ENCODE assay signal across 9 cellular contexts in the genomic region with DNA sequence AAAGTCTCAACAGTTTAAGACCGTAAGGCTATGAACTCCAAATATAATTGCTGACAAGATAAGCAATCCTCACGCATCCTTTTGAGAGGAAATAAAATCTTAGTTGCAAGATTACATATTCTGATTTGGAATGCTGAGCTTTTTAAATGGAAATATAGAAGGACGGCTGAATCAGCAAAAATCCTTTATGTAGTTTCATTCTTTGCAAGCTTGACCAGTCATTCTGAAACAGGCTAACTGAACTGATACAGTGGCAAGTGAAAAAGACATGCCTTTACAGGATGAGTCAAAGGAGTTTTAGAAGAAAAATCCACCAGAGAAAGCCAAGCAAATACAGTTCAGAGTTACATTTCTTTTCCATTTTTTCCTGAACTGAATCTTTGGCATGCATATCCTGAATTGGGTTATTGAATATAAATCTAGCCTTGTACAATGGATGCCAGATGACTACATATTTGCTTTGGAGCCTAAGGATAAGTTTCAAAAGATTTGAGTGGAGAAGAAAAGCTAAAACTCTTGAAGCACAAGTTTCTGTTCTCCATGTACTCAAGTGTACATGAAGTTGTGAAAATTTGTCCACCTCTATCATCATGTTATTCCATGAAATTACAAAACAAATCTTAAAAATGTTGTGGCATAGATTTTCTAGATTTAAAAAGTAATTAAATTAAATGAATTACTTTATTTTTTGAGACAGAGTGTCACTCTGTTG. TPM values are rescaled to one million over a fixed set of nuclear protein-coding genes. Genes with fewer than 3 reads are reported as not detected.
DNase-seq lines count a peak whose midpoint lies in the region; ATAC-seq and TF ChIP-seq lines count a peak whose summit lies in the region.
"Had no signal": no experiment of that assay in that cellular context is flagged by ENCODE, and none has a peak within 500 bp of the region (broad histone marks: within the 10 kb centered on the region; RNA-seq: fewer than 3 reads in every experiment).

No MANE protein-coding gene starts in this region.

- H3K27me3 ChIP-seq in right atrium auricular region (no peaks in the 10 kb centered on the region), kidney epithelial cell (ENCODE audit: control insufficient read depth, insufficient read depth, low read length) (no peaks in the 10 kb centered on the region), vagina (no peaks in the 10 kb centered on the region)

- POLR2A ChIA-PET in activated CD4-positive, alpha-beta memory T cell treated with anti-CD3 and anti-CD28 coated beads for 36 hours (lab: Charles Lee): interaction anchor here (0.9 to 1.9 kb wide), 5 partner anchors 26 to 340 kb away, joined by 3 to 7 read pairs (median 6); partner anchors contain the start of gene TRDMT1

- CTCF ChIA-PET in activated CD4-positive, alpha-beta memory T cell treated with anti-CD3 and anti-CD28 coated beads for 36 hours (lab: Charles Lee): interaction anchor here (1.0 to 1.1 kb wide), 3 partner anchors 53 to 404 kb away, joined by 3 to 4 read pairs (median 3); no protein-coding TSS in a partner anchor

- peaks cover 0 to 51% of the 10 kb centered on the region in 2 donors for H3K4me1 ChIP-seq in right atrium auricular region
- peaks cover 60% of the 10 kb centered on the region for H3K4me1 ChIP-seq in vagina
- peaks cover 39% of the 10 kb centered on the region for H3K4me1 ChIP-seq in mucosa of descending colon (ENCODE audit: low read depth)

- H3K27ac ChIP-seq in right atrium auricular region (peak overlapping the region; percentile 41 to 98), vagina (peak overlapping the region; percentile 67)

- peak overlapping the region; percentile 77 to 78 for H3K4me3 ChIP-seq in right atrium auricular region
- H3K4me3 ChIP-seq in kidney epithelial cell (ENCODE audit: low read depth, low read length): peak overlapping the region; percentile 94
- peak overlapping the region; percentile 80 to 95 for H3K4me3 ChIP-seq in vagina
- no peak overlapping the region for H3K4me3 ChIP-seq in mucosa of descending colon

- peak overlapping the region; percentile 95 for H3K4me3 Mint-ChIP-seq in activated CD4-positive, alpha-beta memory T cell treated with anti-CD3 and anti-CD28 coated beads for 36 hours

- intact Hi-C loops in Right ventricle myocardium superior (cut with DNase I) (no loop called here), vagina (cut with DNase I) (loop anchor here (5.0 kb wide), 1 partner anchor 230 kb away; no protein-coding TSS in a partner anchor), mucosa of descending colon (cut with DNase I, micrococcal nuclease) (no loop called here)
- intact Hi-C loops in activated CD4-positive, alpha-beta memory T cell treated with anti-CD3 and anti-CD28 coated beads for 36 hours (cut with micrococcal nuclease): no loop called here

- H3K36me3 Mint-ChIP-seq in activated CD4-positive, alpha-beta memory T cell treated with anti-CD3 and anti-CD28 coated beads for 36 hours: peaks cover 67% of the 10 kb centered on the region

- TF ChIP-seq POLR2A in vagina (IDR thresholded peaks at IDR 0.05): no peak

- no peak for ATAC-seq in Right ventricle myocardium superior (ENCODE audit: poor library complexity)
- ATAC-seq in mucosa of descending colon: no peak
- ATAC-seq in HG03097 (IDR thresholded peaks at IDR 0.05; ENCODE audit: low FRiP score, unreplicated experiment): no peak

- H3K36me3 ChIP-seq in right atrium auricular region (peaks cover 76% of the 10 kb centered on the region), kidney epithelial cell (ENCODE audit: control insufficient read depth, insufficient read depth, low read length) (peaks cover 6% of the 10 kb centered on the region), vagina (peaks cover 3 to 55% of the 10 kb centered on the region in 2 donors), mucosa of descending colon (ENCODE audit: low read depth) (peaks cover 5% of the 10 kb centered on the region)

- no peak for TF ChIP-seq CTCF in right atrium auricular region (IDR thresholded peaks at IDR 0.05)
- TF ChIP-seq CTCF in kidney epithelial cell (IDR thresholded peaks at IDR 0.05; ENCODE audit: insufficient read depth, low read length, poor library complexity, severe bottlenecking): no peak
- TF ChIP-seq CTCF in vagina (IDR thresholded peaks at IDR 0.05): no peak
- TF ChIP-seq CTCF in mucosa of descending colon (IDR thresholded peaks at IDR 0.05): no peak

- no peaks in the 10 kb centered on the region for H3K27me3 Mint-ChIP-seq in activated CD4-positive, alpha-beta memory T cell treated with anti-CD3 and anti-CD28 coated beads for 36 hours

- DNase-seq in right atrium auricular region (ENCODE audit: low spot score): no peak
- no peak for DNase-seq in Right ventricle myocardium superior
- no peak for DNase-seq in activated CD4-positive, alpha-beta memory T cell treated with anti-CD3 and anti-CD28 coated beads for 36 hours
- no peak for DNase-seq in kidney epithelial cell (ENCODE audit: low read depth)
- DNase-seq in vagina (ENCODE audit: extremely low spot score in 2 of 2): no peak
- no peak for DNase-seq in NCI-H446 treated with DMSO at 0.1 percent for 48 hours (lab: John Stamatoyannopoulos, UW)
- DNase-seq in mucosa of descending colon: no peak
- DNase-seq: DMS153 had no signal

- H3K4me1 Mint-ChIP-seq in activated CD4-positive, alpha-beta memory T cell treated with anti-CD3 and anti-CD28 coated beads for 36 hours (ENCODE audit: low read depth): peaks cover 58% of the 10 kb centered on the region

- H3K27ac Mint-ChIP-seq in activated CD4-positive, alpha-beta memory T cell treated with anti-CD3 and anti-CD28 coated beads for 36 hours: peak overlapping the region; percentile 49

- H3K9me3 Mint-ChIP-seq in activated CD4-positive, alpha-beta memory T cell treated with anti-CD3 and anti-CD28 coated beads for 36 hours: no peaks in the 10 kb centered on the region

- H3K9me3 ChIP-seq in right atrium auricular region (no peaks in the 10 kb centered on the region), vagina (no peaks in the 10 kb centered on the region), mucosa of descending colon (no peaks in the 10 kb centered on the region)

RNA-seq across cellular contexts. Expression of gene VIM, which starts 4.4 kb away (rescaled TPM):
- 1,000 to 10,000 TPM; 1,022 to 1,600 TPM for total RNA-seq in right atrium auricular region
- 364 TPM for total RNA-seq in Right ventricle myocardium superior
- total RNA-seq in activated CD4-positive, alpha-beta memory T cell treated with anti-CD3 and anti-CD28 coated beads for 36 hours: 100 to 1,000 TPM; 515 to 525 TPM
- 5,277 and 5,556 TPM in 2 replicates for total RNA-seq in kidney epithelial cell
- 2,692 TPM for total RNA-seq in vagina
- total RNA-seq in mucosa of descending colon: 100 to 1,000 TPM; 128 to 550 (median 355) TPM

RNA-seq across cellular contexts. Expression of gene TRDMT1, which starts 31.0 kb away (rescaled TPM):
- total RNA-seq in right atrium auricular region: 1 to 10 TPM; 3.8 to 5.0 TPM
- total RNA-seq in Right ventricle myocardium superior: 4.5 TPM
- 1 to 10 TPM; 5.0 to 5.8 TPM for total RNA-seq in activated CD4-positive, alpha-beta memory T cell treated with anti-CD3 and anti-CD28 coated beads for 36 hours
- 6.3 and 7.4 TPM in 2 replicates for total RNA-seq in kidney epithelial cell
- 6.1 TPM for total RNA-seq in vagina
- 1 to 10 TPM; 4.7 to 7.8 (median 7.4) TPM for total RNA-seq in mucosa of descending colon
